ENCODE assay signal across 2 cellular contexts in genomic region chr2:28298406-28298805, GRCh38.
TF ChIP-seq lines count a peak whose summit lies in the region.

No MANE protein-coding gene starts in this region.

TF ChIP-seq in HepG2, 621 proteins besides CTCF, POLR2A, EP300 and RAD21:
- TF ChIP-seq ZBTB40 (IDR thresholded peaks at IDR 0.05) (no peak), ZBTB40 (CRISPR knock-in tag; IDR thresholded peaks at IDR 0.05) (peak; percentile 42; the same call in 1 of the 2 replicates), ZNF143 (CRISPR knock-in tag; IDR thresholded peaks at IDR 0.05) (no peak)

TF ChIP-seq in WTC11, 78 proteins besides CTCF, POLR2A, EP300 and RAD21 (continued from another document):
- TF ChIP-seq STAT6 (CRISPR knock-in tag; conservative IDR thresholded peaks at IDR 0.05; ENCODE audit: low read depth) (no peak), RELA (CRISPR knock-in tag; IDR thresholded peaks at IDR 0.05; ENCODE audit: borderline replicate concordance) (no peak), SMAD3 (CRISPR knock-in tag; IDR thresholded peaks at IDR 0.05; ENCODE audit: borderline replicate concordance) (no peak), E2F4 (CRISPR knock-in tag; IDR thresholded peaks at IDR 0.05; ENCODE audit: borderline replicate concordance, low read depth) (no peak), NR3C1 (CRISPR knock-in tag; conservative IDR thresholded peaks at IDR 0.05; ENCODE audit: low read depth) (no peak), PRDM15 (CRISPR knock-in tag; IDR thresholded peaks at IDR 0.05) (no peak), TP53 (CRISPR knock-in tag; IDR thresholded peaks at IDR 0.05) (no peak), NFATC4 (CRISPR knock-in tag; IDR thresholded peaks at IDR 0.05) (no peak), IRF1 (CRISPR knock-in tag; IDR thresholded peaks at IDR 0.05) (no peak), HMGA2 (CRISPR knock-in tag; IDR thresholded peaks at IDR 0.05) (no peak), CDX4 (CRISPR knock-in tag; IDR thresholded peaks at IDR 0.05; ENCODE audit: borderline replicate concordance) (no peak)
